In genomic region chr5:107512029-107512428, GRCh38 we compare ENCODE assay signal across 23 cellular contexts.
DNase-seq lines count a peak whose midpoint lies in the region; ATAC-seq and TF ChIP-seq lines count a peak whose summit lies in the region.
"Had no signal": no experiment of that assay in that cellular context is flagged by ENCODE, and none has a peak within 500 bp of the region (broad histone marks: within the 10 kb centered on the region; RNA-seq: fewer than 3 reads in every experiment).

No MANE protein-coding gene starts in this region.

- H3K27ac Mint-ChIP-seq in central memory CD8-positive, alpha-beta T cell (ENCODE audit: low read depth), result peak overlapping the region; percentile 50
- peak overlapping the region; percentile 82 for H3K27ac Mint-ChIP-seq in neural progenitor cell
- H3K27ac Mint-ChIP-seq: activated naive CD8-positive, alpha-beta T cell treated with anti-CD3 and anti-CD28 coated beads, Interleukin-2, amount 50 U/mL, for 24 hours had no signal

- H3K27me3 Mint-ChIP-seq in central memory CD8-positive, alpha-beta T cell, result no peaks in the 10 kb centered on the region
- no peaks in the 10 kb centered on the region for H3K27me3 Mint-ChIP-seq in neural progenitor cell (ENCODE audit: insufficient read depth, low read depth)

- H3K36me3 ChIP-seq in neural progenitor cell, result no peaks in the 10 kb centered on the region
- H3K36me3 ChIP-seq: breast epithelium, lower lobe of right lung, SJSA1, upper lobe of right lung had no signal

- peaks cover 100% of the 10 kb centered on the region for H4K20me1 ChIP-seq in neural progenitor cell (ENCODE audit: low read depth)

- H2AFZ ChIP-seq in neural progenitor cell (replicated peaks), result no peak overlapping the region

- no peaks in the 10 kb centered on the region for H3K9me3 Mint-ChIP-seq in central memory CD8-positive, alpha-beta T cell
- H3K9me3 Mint-ChIP-seq in neural progenitor cell, result no peaks in the 10 kb centered on the region
- H3K9me3 Mint-ChIP-seq: activated naive CD8-positive, alpha-beta T cell treated with anti-CD3 and anti-CD28 coated beads, Interleukin-2, amount 50 U/mL, for 24 hours had no signal

- H3K4me2 ChIP-seq in neural progenitor cell, result peak overlapping the region; percentile 77

- H3K4me3 Mint-ChIP-seq in central memory CD8-positive, alpha-beta T cell, result no peak overlapping the region
- peak overlapping the region; percentile 62 for H3K4me3 Mint-ChIP-seq in neural progenitor cell
- H3K4me3 Mint-ChIP-seq: activated naive CD8-positive, alpha-beta T cell treated with anti-CD3 and anti-CD28 coated beads, Interleukin-2, amount 50 U/mL, for 24 hours had no signal

- H3K4me3 ChIP-seq in neural progenitor cell, result peak overlapping the region; percentile 37
- H3K4me3 ChIP-seq: breast epithelium, lower lobe of right lung, SJSA1, upper lobe of right lung had no signal

- peak overlapping the region; percentile 88 for H3K27ac ChIP-seq in neural progenitor cell
- H3K27ac ChIP-seq: breast epithelium, lower lobe of right lung, SJSA1, upper lobe of right lung, VCaP had no signal

- peaks cover 46% of the 10 kb centered on the region for H3K4me1 ChIP-seq in neural progenitor cell
- H3K4me1 ChIP-seq: breast epithelium, lower lobe of right lung, SJSA1, upper lobe of right lung had no signal

- no peaks in the 10 kb centered on the region for H3K36me3 Mint-ChIP-seq in central memory CD8-positive, alpha-beta T cell (ENCODE audit: insufficient read depth)
- H3K36me3 Mint-ChIP-seq in neural progenitor cell, result peaks cover 9% of the 10 kb centered on the region

- TF ChIP-seq CTCF in neural progenitor cell (IDR thresholded peaks at IDR 0.05), result no peak

- peaks cover 100% of the 10 kb centered on the region for H3K79me2 ChIP-seq in neural progenitor cell (ENCODE audit: low read depth)

- H3K27me3 ChIP-seq in neural progenitor cell, result no peaks in the 10 kb centered on the region
- H3K27me3 ChIP-seq: breast epithelium, SJSA1, upper lobe of right lung had no signal

- no peak overlapping the region for H3K9ac ChIP-seq in neural progenitor cell

- no peak for DNase-seq in central memory CD8-positive, alpha-beta T cell (ENCODE audit: low spot score in 2 of 2)
- DNase-seq in neural progenitor cell (ENCODE audit: low spot score) (peak; percentile 89), cardiac septum (ENCODE audit: low spot score) (no peak)
- no peak for DNase-seq in stimulated activated CD4-positive, alpha-beta T cell treated with anti-CD3 and anti-CD28 coated beads, Interleukin-4, amount 100 ng/mL, for 24 hours
- DNase-seq: activated CD4-positive, alpha-beta T cell treated with anti-CD3 and anti-CD28 coated beads, Interleukin-2, amount 50 U/mL, for 48 hours; activated effector memory CD4-positive, alpha-beta T cell treated with anti-CD3 and anti-CD28 coated beads, Interleukin-2, amount 50 U/mL, for 16 hours; activated naive CD8-positive, alpha-beta T cell treated with anti-CD3 and anti-CD28 coated beads, Interleukin-2, amount 50 U/mL, for 24 hours; cortex of kidney; head of caudate nucleus; KBM-7; lower lobe of right lung; MV-4-11; NCI-H187 treated with DMSO at 0.1 percent for 48 hours; NCI-H226; NCI-H82; stimulated activated CD8-positive, alpha-beta memory T cell treated with anti-CD3 and anti-CD28 coated beads, Interleukin-4, amount 100 ng/mL, for 48 hours; upper lobe of right lung had no signal

- peaks cover 49% of the 10 kb centered on the region for H3F3A ChIP-seq in neural progenitor cell (ENCODE audit: low read depth)

- ATAC-seq in GM21526 (IDR thresholded peaks at IDR 0.05; ENCODE audit: low FRiP score, unreplicated experiment) (peak; percentile 36), HG03469 (IDR thresholded peaks at IDR 0.05; ENCODE audit: unreplicated experiment) (peak; percentile 43), HG02678 (IDR thresholded peaks at IDR 0.05; ENCODE audit: unreplicated experiment) (no peak)
- ATAC-seq in central memory CD8-positive, alpha-beta T cell (replicated peaks; ENCODE audit: extremely low read depth, poor library complexity, severe bottlenecking), result no peak
- ATAC-seq: activated naive CD8-positive, alpha-beta T cell treated with anti-CD3 and anti-CD28 coated beads, Interleukin-2, amount 50 U/mL, for 24 hours; lower lobe of right lung; upper lobe of right lung had no signal

- H3K9me3 ChIP-seq in neural progenitor cell (ENCODE audit: low read depth), result no peaks in the 10 kb centered on the region
- H3K9me3 ChIP-seq: breast epithelium, lower lobe of right lung, SJSA1, upper lobe of right lung had no signal

- intact Hi-C loops in cardiac septum (cut with DNase I), result no loop called here

- peaks cover 6% of the 10 kb centered on the region for H3K4me1 Mint-ChIP-seq in central memory CD8-positive, alpha-beta T cell
- peaks cover 61% of the 10 kb centered on the region for H3K4me1 Mint-ChIP-seq in neural progenitor cell
- H3K4me1 Mint-ChIP-seq: activated naive CD8-positive, alpha-beta T cell treated with anti-CD3 and anti-CD28 coated beads, Interleukin-2, amount 50 U/mL, for 24 hours had no signal

Comparison
In these comparisons a context has a peak if more than half of its experiments do, and no peak if none do; other contexts are left out.
1. ATAC-seq: peak in GM21526 (single experiment) and HG03469 (single experiment); none in central memory CD8-positive, alpha-beta T cell (single experiment) and HG02678 (single experiment).